2 cellular contexts compared by ENCODE assay signal in genomic region chr2:120735750-120736170, GRCh38.
TF ChIP-seq lines count a peak whose summit lies in the region.

GLI2 (plus strand) TSS chr2:120735868; CDS start chr2:120797321, 61,453 bp downstream.

TF ChIP-seq in A549, 52 proteins besides CTCF, POLR2A, EP300 and RAD21 (continued from another document):
- no peak for TF ChIP-seq ELK1 (IDR thresholded peaks at IDR 0.05; ENCODE audit: low read depth, low read length)
- TF ChIP-seq RFX5 (IDR thresholded peaks at IDR 0.05) = no peak
- TF ChIP-seq HOXA7 (CRISPR knock-in tag; IDR thresholded peaks at IDR 0.05) = no peak
- TF ChIP-seq EHMT2 (IDR thresholded peaks at IDR 0.05; ENCODE audit: low read depth) = no peak
- no peak for TF ChIP-seq HEYL (CRISPR knock-in tag; IDR thresholded peaks at IDR 0.05)
- TF ChIP-seq POLR2AphosphoS2 (conservative IDR thresholded peaks at IDR 0.05; ENCODE audit: low read length) = no peak
- TF ChIP-seq ZFP36 (IDR thresholded peaks at IDR 0.05; ENCODE audit: borderline replicate concordance, partially characterized antibody) = no peak
- TF ChIP-seq MAZ (IDR thresholded peaks at IDR 0.05; ENCODE audit: borderline replicate concordance, low read depth, low read length) = no peak
- no peak for TF ChIP-seq MAFK (IDR thresholded peaks at IDR 0.05; ENCODE audit: partially characterized antibody)
- no peak for TF ChIP-seq NPAS2 (CRISPR knock-in tag; IDR thresholded peaks at IDR 0.05; ENCODE audit: borderline replicate concordance)
- TF ChIP-seq HOXB5 (CRISPR knock-in tag; IDR thresholded peaks at IDR 0.05) = peak; percentile 70; the same call in 1 of the 2 replicates
- no peak for TF ChIP-seq FOXS1 (CRISPR knock-in tag; IDR thresholded peaks at IDR 0.05)
- TF ChIP-seq JUN (IDR thresholded peaks at IDR 0.05) = peak in 1 of 2 experiments; percentile 29; a peak in 2 of 5 replicates
- TF ChIP-seq GATA3 (IDR thresholded peaks at IDR 0.05; ENCODE audit: borderline replicate concordance) = no peak
- no peak for TF ChIP-seq NFE2L2 (conservative IDR thresholded peaks at IDR 0.05; ENCODE audit: low read length)

TF ChIP-seq in WTC11, 78 proteins besides CTCF, POLR2A, EP300 and RAD21 (continued from another document):
- TF ChIP-seq PRDM15 (CRISPR knock-in tag; IDR thresholded peaks at IDR 0.05) = no peak
- 0 out of 2 replicates have a peak, but pooled peaks have one; percentile 29 for TF ChIP-seq SP1 (CRISPR knock-in tag; conservative IDR thresholded peaks at IDR 0.05)
- no peak for TF ChIP-seq RORB (CRISPR knock-in tag; IDR thresholded peaks at IDR 0.05)
- TF ChIP-seq ZNF396 (CRISPR knock-in tag; IDR thresholded peaks at IDR 0.05; ENCODE audit: borderline replicate concordance) = no peak
- TF ChIP-seq FOXK1 (CRISPR knock-in tag; IDR thresholded peaks at IDR 0.05) = peak; percentile 54
- TF ChIP-seq E2F4 (CRISPR knock-in tag; IDR thresholded peaks at IDR 0.05; ENCODE audit: borderline replicate concordance, low read depth) = no peak
- no peak for TF ChIP-seq CBFB (CRISPR knock-in tag; IDR thresholded peaks at IDR 0.05; ENCODE audit: low read depth)
- no peak for TF ChIP-seq NFATC4 (CRISPR knock-in tag; IDR thresholded peaks at IDR 0.05)
- TF ChIP-seq FOXJ3 (CRISPR knock-in tag; IDR thresholded peaks at IDR 0.05; ENCODE audit: borderline replicate concordance) = no peak
- no peak for TF ChIP-seq ZNF263 (CRISPR knock-in tag; IDR thresholded peaks at IDR 0.05; ENCODE audit: low read depth)
- no peak for TF ChIP-seq RELA (CRISPR knock-in tag; IDR thresholded peaks at IDR 0.05; ENCODE audit: borderline replicate concordance)
- no peak for TF ChIP-seq GTF2I (CRISPR knock-in tag; conservative IDR thresholded peaks at IDR 0.05)
- TF ChIP-seq HMGA2 (CRISPR knock-in tag; IDR thresholded peaks at IDR 0.05) = no peak
